7 cellular contexts compared by ENCODE assay signal in the genomic region with DNA sequence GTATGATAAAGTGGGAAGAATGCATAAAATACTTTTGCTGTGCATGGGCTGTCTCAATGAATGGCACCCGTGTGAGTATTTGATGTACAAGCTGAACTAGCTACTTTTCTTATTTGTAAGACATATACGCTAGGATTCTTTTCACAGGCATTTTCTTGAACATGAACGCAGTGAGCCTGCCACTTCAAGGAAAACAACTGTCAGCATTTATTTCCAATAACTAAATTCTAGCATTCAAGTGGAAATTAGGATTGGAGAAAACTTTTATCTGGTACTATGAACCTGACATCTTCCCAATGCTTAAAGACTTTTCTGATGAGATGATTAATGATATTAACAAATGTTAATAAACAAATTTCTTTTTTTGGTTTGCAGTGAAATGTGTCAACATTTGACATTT.
"Had no signal": no experiment of that assay in that cellular context is flagged by ENCODE, and none has a peak within 500 bp of the region (broad histone marks: within the 10 kb centered on the region; RNA-seq: fewer than 3 reads in every experiment).

No MANE protein-coding gene starts in this region.

- H3K4me2 ChIP-seq: KMS-11 had no signal

- H3K9me3 Mint-ChIP-seq: IgD-negative memory B cell had no signal

- H3K27me3 Mint-ChIP-seq: IgD-negative memory B cell had no signal

- H3K4me3 Mint-ChIP-seq: IgD-negative memory B cell had no signal

- FAIRE-seq: HTR-8/SVneo had no signal

- H3K9ac ChIP-seq: KMS-11 had no signal

- H3K27ac ChIP-seq: HL-60, KMS-11 had no signal

- DNase-seq: Karpas-422, KBM-7, KG1 had no signal
